ENCODE assay signal across 9 cellular contexts in the genomic region with DNA sequence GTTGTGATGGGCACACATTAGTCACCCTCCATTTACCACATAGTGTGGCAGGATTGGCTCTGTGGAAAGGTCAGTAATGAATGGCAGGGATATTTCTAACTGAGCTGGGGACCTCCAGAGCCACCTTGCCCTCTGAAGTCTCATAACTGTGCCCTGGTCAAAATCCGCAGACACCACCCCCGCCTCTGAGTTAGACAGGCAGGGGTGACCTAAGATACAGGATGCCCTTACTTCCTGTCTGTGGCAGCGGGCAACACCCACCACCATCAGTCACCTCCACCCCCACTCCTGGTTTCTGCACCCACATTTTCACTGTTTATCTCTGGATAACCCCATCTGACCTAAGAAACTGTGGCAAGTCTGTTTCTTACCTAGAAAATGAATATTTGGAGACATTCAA. TPM values are rescaled to one million over a fixed set of nuclear protein-coding genes. Genes with fewer than 3 reads are reported as not detected.
DNase-seq lines count a peak whose midpoint lies in the region; ATAC-seq and TF ChIP-seq lines count a peak whose summit lies in the region.
"Had no signal": no experiment of that assay in that cellular context is flagged by ENCODE, and none has a peak within 500 bp of the region (broad histone marks: within the 10 kb centered on the region; RNA-seq: fewer than 3 reads in every experiment).

No MANE protein-coding gene starts in this region.

- H3K9me3 ChIP-seq in neuronal stem cell (replicated peaks in 1 of 2; ENCODE audit: control insufficient read depth in 2 of 2, insufficient read depth in 1 of 2, low read depth in 1 of 2, low read length in 2 of 2) (no peaks in the 10 kb centered on the region), HAP-1 (no peaks in the 10 kb centered on the region)

- ATAC-seq in GM18505 (IDR thresholded peaks at IDR 0.05; ENCODE audit: unreplicated experiment) (peak; percentile 55), HG03175 (IDR thresholded peaks at IDR 0.05; ENCODE audit: unreplicated experiment) (peak; percentile 76)

- no peak overlapping the region for H3K27ac Mint-ChIP-seq in activated CD4-positive, alpha-beta memory T cell treated with anti-CD3 and anti-CD28 coated beads, Interleukin-2, amount 10 ng/mL, durations not matched to agents 7 days and 5 days

- H3K4me3 ChIP-seq in neuronal stem cell (ENCODE audit: low read length in 2 of 2): no peak overlapping the region
- H3K4me3 ChIP-seq in HAP-1: no peak overlapping the region

- CTCF ChIA-PET in activated CD4-positive, alpha-beta memory T cell treated with anti-CD3 and anti-CD28 coated beads, Interleukin-2, amount 10 ng/mL, durations not matched to agents 7 days and 5 days (lab: Charles Lee): interaction anchor here (0.9 to 2.2 kb wide), 3 partner anchors 10 to 157 kb away, joined by 3 to 7 read pairs (median 4); no protein-coding TSS in a partner anchor

- H3K18ac ChIP-seq in neuronal stem cell (ENCODE audit: low read length): peak overlapping the region; percentile 83

- no peaks in the 10 kb centered on the region for H3K79me1 ChIP-seq in neuronal stem cell (ENCODE audit: low read depth, low read length)

- H3K4me1 Mint-ChIP-seq in activated CD4-positive, alpha-beta memory T cell treated with anti-CD3 and anti-CD28 coated beads, Interleukin-2, amount 10 ng/mL, durations not matched to agents 7 days and 5 days: peaks cover 59% of the 10 kb centered on the region

- no peaks in the 10 kb centered on the region for H3K9me3 Mint-ChIP-seq in activated CD4-positive, alpha-beta memory T cell treated with anti-CD3 and anti-CD28 coated beads, Interleukin-2, amount 10 ng/mL, durations not matched to agents 7 days and 5 days

- H4K8ac ChIP-seq in neuronal stem cell (ENCODE audit: low read depth, low read length): no peak overlapping the region

- H3K4me1 ChIP-seq in neuronal stem cell (ENCODE audit: control insufficient read depth in 2 of 2, insufficient read depth in 1 of 2, low read depth in 1 of 2, low read length in 2 of 2): peaks cover 19 to 21% of the 10 kb centered on the region in 2 donors
- H3K4me1 ChIP-seq in HAP-1: no peaks in the 10 kb centered on the region

- no peak overlapping the region for H2BK12ac ChIP-seq in neuronal stem cell (ENCODE audit: low read length)

- H3K36me3 ChIP-seq in neuronal stem cell (replicated peaks in 1 of 2; ENCODE audit: control insufficient read depth in 2 of 2, insufficient read depth in 2 of 2, low read length in 2 of 2) (no peaks in the 10 kb centered on the region), HAP-1 (replicated peaks) (no peaks in the 10 kb centered on the region)

- no CpG with 5 or more reads among the region's 3 CpGs for WGBS in neuronal stem cell (ENCODE audit: extremely low coverage in 2 of 2, insufficient read length in 2 of 2, insufficient replicate concordance in 1 of 2), 2 donors

- H2AFZ ChIP-seq in neuronal stem cell (ENCODE audit: low read length): no peak overlapping the region

- no peak overlapping the region for H3K4ac ChIP-seq in neuronal stem cell (ENCODE audit: low read length)

- no peak for TF ChIP-seq POLR2A in GM18505 (IDR thresholded peaks at IDR 0.05; ENCODE audit: borderline replicate concordance, extremely low read depth, insufficient read depth, insufficient read length)

- in situ Hi-C loops in HAP-1 (cut with MboI; ENCODE audit: low sequenced_read_pairs): no loop called here

- H3K27me3 ChIP-seq in neuronal stem cell (ENCODE audit: control insufficient read depth in 3 of 3, insufficient read depth in 3 of 3, low read depth in 1 of 3, low read length in 3 of 3) (no peaks in the 10 kb centered on the region), HAP-1 (ENCODE audit: low read depth) (no peaks in the 10 kb centered on the region)

- H2BK120ac ChIP-seq in neuronal stem cell (ENCODE audit: low read depth, low read length): no peak overlapping the region

- no peak overlapping the region for H2BK15ac ChIP-seq in neuronal stem cell (ENCODE audit: low read length)

- peaks cover 23% of the 10 kb centered on the region for H3K27me3 Mint-ChIP-seq in activated CD4-positive, alpha-beta memory T cell treated with anti-CD3 and anti-CD28 coated beads, Interleukin-2, amount 10 ng/mL, durations not matched to agents 7 days and 5 days

- H3K4me2 ChIP-seq in neuronal stem cell (ENCODE audit: insufficient read depth, low read length, poor library complexity, severe bottlenecking): no peak overlapping the region

- H3K36me3 Mint-ChIP-seq in activated CD4-positive, alpha-beta memory T cell treated with anti-CD3 and anti-CD28 coated beads, Interleukin-2, amount 10 ng/mL, durations not matched to agents 7 days and 5 days (ENCODE audit: low read depth): no peaks in the 10 kb centered on the region

- H4K91ac ChIP-seq in neuronal stem cell (ENCODE audit: low read depth, low read length, poor library complexity): no peak overlapping the region

- H3K27ac ChIP-seq in neuronal stem cell (replicated peaks; ENCODE audit: low read length): no peak overlapping the region

- no peak overlapping the region for H2AK5ac ChIP-seq in neuronal stem cell (ENCODE audit: low read depth, low read length)

- DNase-seq in activated CD4-positive, alpha-beta memory T cell treated with anti-CD3 and anti-CD28 coated beads, Interleukin-2, amount 10 ng/mL, durations not matched to agents 7 days and 5 days: peak; percentile 64
- DNase-seq in neuronal stem cell (ENCODE audit: low spot score): no peak
- no peak for DNase-seq in NCI-H2196 treated with DMSO at 0.1 percent for 48 hours (lab: John Stamatoyannopoulos, UW; ENCODE audit: unreplicated experiment)
- DNase-seq in globus pallidus (ENCODE audit: low spot score): no peak
- DNase-seq in NCI-H2107 (lab: John Stamatoyannopoulos, UW): no peak
- no peak for DNase-seq in HAP-1 (ENCODE audit: low spot score in 2 of 2)

- H3K14ac ChIP-seq in neuronal stem cell (ENCODE audit: low read length): no peak overlapping the region

- POLR2A ChIA-PET in activated CD4-positive, alpha-beta memory T cell treated with anti-CD3 and anti-CD28 coated beads, Interleukin-2, amount 10 ng/mL, durations not matched to agents 7 days and 5 days (lab: Charles Lee): interaction anchor here (2.0 to 4.2 kb wide), 3 partner anchors 9 to 26 kb away, joined by 4 to 41 read pairs (median 11); no protein-coding TSS in a partner anchor

- H2BK5ac ChIP-seq in neuronal stem cell (ENCODE audit: low read length): no peak overlapping the region

- H3K4me3 Mint-ChIP-seq in activated CD4-positive, alpha-beta memory T cell treated with anti-CD3 and anti-CD28 coated beads, Interleukin-2, amount 10 ng/mL, durations not matched to agents 7 days and 5 days: no peak overlapping the region

- H3K23ac ChIP-seq in neuronal stem cell (ENCODE audit: low read depth, low read length, poor library complexity): no peak overlapping the region

- no peak overlapping the region for H3K9ac ChIP-seq in neuronal stem cell (ENCODE audit: low read depth, low read length, poor library complexity)

RNA-seq across cellular contexts. Expression of gene RGS16, which starts 25.5 kb away (rescaled TPM):
- total RNA-seq in activated CD4-positive, alpha-beta memory T cell treated with anti-CD3 and anti-CD28 coated beads, Interleukin-2, amount 10 ng/mL, durations not matched to agents 7 days and 5 days: 1 to 10 TPM; 6.4 to 6.9 TPM
- polyA plus RNA-seq in neuronal stem cell (2013, experiment 1 of 2): 17.7 TPM
- polyA plus RNA-seq in neuronal stem cell (2013, experiment 2 of 2): 17.6 TPM

RNA-seq across cellular contexts. Expression of gene RNASEL, which starts 40.6 kb away (rescaled TPM):
- total RNA-seq in activated CD4-positive, alpha-beta memory T cell treated with anti-CD3 and anti-CD28 coated beads, Interleukin-2, amount 10 ng/mL, durations not matched to agents 7 days and 5 days: 1 to 10 TPM; 8.4 to 8.8 TPM
- polyA plus RNA-seq in neuronal stem cell (2013, experiment 1 of 2): 1.4 TPM
- polyA plus RNA-seq in neuronal stem cell (2013, experiment 2 of 2): 1.5 TPM

RNA-seq across cellular contexts. Expression of gene RGS8, which starts 54.7 kb away (rescaled TPM):
- not detected for total RNA-seq in activated CD4-positive, alpha-beta memory T cell treated with anti-CD3 and anti-CD28 coated beads, Interleukin-2, amount 10 ng/mL, durations not matched to agents 7 days and 5 days
- polyA plus RNA-seq in neuronal stem cell (2013, experiment 1 of 2): 0.56 TPM
- 0.50 TPM for polyA plus RNA-seq in neuronal stem cell (2013, experiment 2 of 2)
- total RNA-seq: SK-MEL-5 had no signal
